Comparison of ENCODE assay signal across 8 cellular contexts in the genomic region with DNA sequence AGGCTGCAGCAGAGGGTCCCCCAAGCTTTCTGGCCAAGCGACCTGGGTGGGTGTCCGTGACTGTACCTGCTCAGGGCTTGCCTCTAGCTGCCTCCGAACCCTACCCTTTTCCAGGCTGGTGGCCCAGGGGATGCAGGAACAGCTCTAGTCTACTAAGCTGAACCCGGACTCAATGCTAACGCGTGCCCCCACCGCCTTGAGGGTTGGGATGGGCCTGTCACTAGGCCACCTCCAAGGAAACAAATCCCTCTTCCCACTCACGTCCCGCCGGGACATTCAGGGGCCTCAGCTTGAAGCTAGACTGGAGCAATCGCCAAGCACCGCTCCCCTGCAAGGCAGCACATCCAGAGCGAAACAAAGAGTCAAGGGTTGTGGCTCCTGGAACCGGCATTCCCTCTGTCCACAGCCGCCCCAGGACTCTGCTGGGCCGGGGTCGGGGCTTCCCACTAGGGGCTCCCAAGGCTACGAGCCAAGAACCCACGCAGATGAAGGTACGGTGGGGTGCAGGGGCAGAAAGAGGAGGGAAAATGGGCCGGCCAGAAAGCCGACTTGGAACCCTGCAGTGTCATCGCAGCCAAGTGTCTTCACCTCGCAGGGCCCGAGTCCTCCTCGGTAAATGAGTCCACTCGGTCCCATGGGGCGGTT. TPM values are rescaled to one million over a fixed set of nuclear protein-coding genes. Genes with fewer than 3 reads are reported as not detected.
DNase-seq lines count a peak whose midpoint lies in the region; ATAC-seq and TF ChIP-seq lines count a peak whose summit lies in the region.

No MANE protein-coding gene starts in this region.

- H3K9me3 ChIP-seq in ES-I3 (ENCODE audit: control insufficient read depth, insufficient read depth, low read length) = no peaks in the 10 kb centered on the region
- no peaks in the 10 kb centered on the region for H3K9me3 ChIP-seq in WERI-Rb-1 (ENCODE audit: severe bottlenecking)

- H3K4me3 Mint-ChIP-seq in osteocyte (ENCODE audit: unreplicated experiment) = peak overlapping the region; percentile 65

- peak overlapping the region; percentile 47 for H3K27ac Mint-ChIP-seq in osteocyte (ENCODE audit: unreplicated experiment)

- peaks cover 31% of the 10 kb centered on the region for H3K4me1 Mint-ChIP-seq in osteocyte (ENCODE audit: unreplicated experiment)

- TF ChIP-seq CTCF in WERI-Rb-1 (IDR thresholded peaks at IDR 0.05; ENCODE audit: low read depth, low read length) (no peak), fibroblast of villous mesenchyme (IDR thresholded peaks at IDR 0.05; ENCODE audit: insufficient read depth, low read depth, low read length) (no peak), osteocyte (IDR thresholded peaks at IDR 0.05) (no peak)

- H3K9me3 Mint-ChIP-seq in osteocyte (ENCODE audit: unreplicated experiment) = no peaks in the 10 kb centered on the region

- H3K27ac ChIP-seq in WERI-Rb-1 = peak overlapping the region; percentile 81

- H3K27me3 ChIP-seq in WERI-Rb-1 (ENCODE audit: insufficient read depth, low read depth, severe bottlenecking) = no peaks in the 10 kb centered on the region

- H3K4me3 ChIP-seq in WERI-Rb-1 (ENCODE audit: low read depth, low read length) (peak overlapping the region; percentile 53), fibroblast of villous mesenchyme (ENCODE audit: low read depth, low read length) (peak overlapping the region; percentile 62)

- ATAC-seq in HG02852 (IDR thresholded peaks at IDR 0.05; ENCODE audit: unreplicated experiment) (peak; percentile 6), GM19351 (IDR thresholded peaks at IDR 0.05; ENCODE audit: unreplicated experiment) (no peak), HG02610 (IDR thresholded peaks at IDR 0.05; ENCODE audit: unreplicated experiment) (no peak)

- H3K27me3 Mint-ChIP-seq in osteocyte (ENCODE audit: unreplicated experiment) = no peaks in the 10 kb centered on the region

- peaks cover 2% of the 10 kb centered on the region; the same call in 1 of the 2 replicates for H3K4me1 ChIP-seq in ES-I3 (ENCODE audit: insufficient read depth, low read length)

- no peak for DNase-seq in WERI-Rb-1
- peak; percentile 16 for DNase-seq in fibroblast of villous mesenchyme (ENCODE audit: low read depth)
- DNase-seq in osteocyte (ENCODE audit: extremely low spot score, unreplicated experiment) = no peak
- no peak for DNase-seq in COLO829 (ENCODE audit: low spot score)

- peak overlapping the region; percentile 99 for H3K9ac ChIP-seq in ES-I3 (ENCODE audit: low read depth, low read length)

- no peaks in the 10 kb centered on the region for H3K36me3 ChIP-seq in ES-I3 (ENCODE audit: insufficient read depth, low read length)
- no peaks in the 10 kb centered on the region for H3K36me3 ChIP-seq in WERI-Rb-1

- peaks cover under 1% of the 10 kb centered on the region for H3K36me3 Mint-ChIP-seq in osteocyte (ENCODE audit: unreplicated experiment)

RNA-seq across cellular contexts. Expression of gene FBXL22, which starts 2.9 kb away (rescaled TPM):
- total RNA-seq in fibroblast of villous mesenchyme = 1.3 and 2.3 TPM in 2 replicates
- total RNA-seq in osteocyte = 0.48 and 0.52 TPM in 2 replicates
